Comparison of ENCODE assay signal across 10 cellular contexts in the genomic region with DNA sequence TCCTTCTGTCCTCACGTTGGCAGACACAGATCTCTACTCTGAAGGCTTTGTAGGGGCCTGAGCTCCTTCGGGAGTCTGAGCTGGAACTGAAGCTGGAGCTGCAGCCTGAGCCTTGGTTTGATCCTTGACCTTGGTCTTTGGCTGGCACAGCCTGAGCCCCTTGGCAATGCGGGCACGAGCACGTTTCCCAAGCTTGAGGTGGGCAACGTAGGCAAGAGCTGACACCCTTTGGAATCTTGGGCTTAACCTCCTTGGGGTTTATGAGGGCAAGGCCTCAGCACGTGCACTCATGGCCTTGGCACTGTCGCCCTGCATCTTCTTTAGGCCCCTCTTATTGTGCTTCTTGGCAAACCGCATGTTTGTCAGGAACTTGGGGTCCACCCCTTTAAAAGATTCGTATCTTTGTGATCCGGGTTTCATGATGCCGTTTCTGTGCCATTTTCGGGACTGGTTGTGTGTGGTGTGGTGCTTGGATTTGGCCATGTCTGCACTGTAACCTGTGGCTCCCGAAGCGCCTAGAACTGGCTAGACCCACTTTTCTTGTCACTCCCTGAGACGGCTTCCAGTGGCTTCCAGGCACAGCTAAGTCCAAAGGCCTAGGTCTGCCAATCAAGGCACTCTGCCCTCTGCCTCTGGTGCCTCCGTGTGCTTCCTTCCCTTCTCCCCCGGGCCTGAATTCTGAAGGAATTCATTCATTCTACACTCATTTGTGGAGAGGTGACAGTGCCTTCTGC. TPM values are rescaled to one million over a fixed set of nuclear protein-coding genes. Genes with fewer than 3 reads are reported as not detected.
A peak's percentile ranks its signal among the peaks of the same experiment; 100 is the strongest.
DNase-seq lines count a peak whose midpoint lies in the region; ATAC-seq, FAIRE-seq and TF ChIP-seq lines count a peak whose summit lies in the region.
"Had no signal": no experiment of that assay in that cellular context is flagged by ENCODE, and none has a peak within 500 bp of the region (broad histone marks: within the 10 kb centered on the region; RNA-seq: fewer than 3 reads in every experiment).

No MANE protein-coding gene starts in this region.

- H3K36me3 ChIP-seq in A673 (ENCODE audit: insufficient read depth, low read length, poor library complexity, severe bottlenecking): no peaks in the 10 kb centered on the region
- H3K36me3 ChIP-seq in astrocyte (ENCODE audit: insufficient read depth, low read length): no peaks in the 10 kb centered on the region
- no peaks in the 10 kb centered on the region for H3K36me3 ChIP-seq in mucosa of stomach (ENCODE audit: control insufficient read depth, insufficient read depth, low read length)

- H3K4me2 ChIP-seq in astrocyte (ENCODE audit: low read length): peak overlapping the region; percentile 81

- POLR2A ChIA-PET in A673 (lab: Charles Lee; ENCODE audit: low non-redundant PET): interaction anchor here (0.6 kb wide), 1 partner anchor 60 kb away, joined by 3 read pairs; no protein-coding TSS in a partner anchor

- BruUV-seq in A673 (replicated peaks; lab: Mats Ljungman, UMichigan): TSS peak; percentile 44

- H3K27ac Mint-ChIP-seq in HFFc6: no peak overlapping the region
- peak overlapping the region; percentile 23 for H3K27ac Mint-ChIP-seq in astrocyte (ENCODE audit: unreplicated experiment)

- H3K9me3 ChIP-seq in A673 (ENCODE audit: low read depth, low read length, poor library complexity, severe bottlenecking) (no peaks in the 10 kb centered on the region), astrocyte (ENCODE audit: insufficient read depth, low read depth, low read length) (no peaks in the 10 kb centered on the region), mucosa of stomach (ENCODE audit: control insufficient read depth, low read length) (no peaks in the 10 kb centered on the region)
- H3K9me3 ChIP-seq: body of pancreas had no signal

- peaks cover 8% of the 10 kb centered on the region for H3K27me3 Mint-ChIP-seq in HFFc6 (ENCODE audit: insufficient read depth)
- H3K27me3 Mint-ChIP-seq in astrocyte (ENCODE audit: low read depth, unreplicated experiment): peaks cover 4% of the 10 kb centered on the region

- no peak overlapping the region for H3K27ac ChIP-seq in A673 (ENCODE audit: low read depth, low read length, poor library complexity, severe bottlenecking)
- H3K27ac ChIP-seq in astrocyte (ENCODE audit: low read depth, low read length): no peak overlapping the region

- CTCF ChIA-PET in A673 (lab: Charles Lee): interaction anchor here (0.5 kb wide), 1 partner anchor 577 kb away, joined by 6 read pairs; no protein-coding TSS in a partner anchor

- in situ Hi-C loops in ACHN (cut with HindIII; ENCODE audit: low pct_ligation_motif_present, low pct_unique_long_range_greater_than_20kb, low sequenced_read_pairs): no loop called here

- no peak overlapping the region for H2AFZ ChIP-seq in astrocyte (ENCODE audit: low read depth, low read length)

- ATAC-seq in HG02938 (IDR thresholded peaks at IDR 0.05; ENCODE audit: unreplicated experiment) (no peak), HG03342 (IDR thresholded peaks at IDR 0.05; ENCODE audit: unreplicated experiment) (no peak)

- DNase-seq in A673 (ENCODE audit: low spot score) (no peak), HFFc6 (no peak), astrocyte (ENCODE audit: low read depth) (no peak), ACHN (no peak), NK-92 (lab: John Stamatoyannopoulos, UW; ENCODE audit: unreplicated experiment) (no peak)
- DNase-seq: NCI-H1694 had no signal

- H3K9me3 Mint-ChIP-seq in HFFc6 (no peaks in the 10 kb centered on the region), astrocyte (ENCODE audit: unreplicated experiment) (no peaks in the 10 kb centered on the region)

- peaks cover 17% of the 10 kb centered on the region for H3K36me3 Mint-ChIP-seq in HFFc6 (ENCODE audit: low read depth)
- H3K36me3 Mint-ChIP-seq in astrocyte (ENCODE audit: low read depth, unreplicated experiment): peaks cover 14% of the 10 kb centered on the region

- intact Hi-C loops in A673 (cut with micrococcal nuclease; ENCODE audit: unreplicated experiment): loop anchor here (5.0 kb wide), 1 partner anchor 159 kb away; the partner anchor contains the start of gene PTBP3

- H3K9ac ChIP-seq in astrocyte (ENCODE audit: low read length) (no peak overlapping the region), mucosa of stomach (ENCODE audit: low read length) (peak overlapping the region; percentile 80)

- H3K27me3 ChIP-seq in A673 (replicated peaks; ENCODE audit: insufficient read depth, low read depth, low read length, poor library complexity): no peaks in the 10 kb centered on the region
- no peaks in the 10 kb centered on the region for H3K27me3 ChIP-seq in astrocyte (ENCODE audit: insufficient read depth, low read length)
- H3K27me3 ChIP-seq in mucosa of stomach (ENCODE audit: control insufficient read depth, insufficient read depth, low read length): no peaks in the 10 kb centered on the region
- H3K27me3 ChIP-seq: body of pancreas had no signal

- FAIRE-seq in astrocyte (lab: Jason Lieb, UNC): no peak

- peak overlapping the region; percentile 88 for H3K4me3 Mint-ChIP-seq in HFFc6
- peak overlapping the region; percentile 79 for H3K4me3 Mint-ChIP-seq in astrocyte (ENCODE audit: unreplicated experiment)

- no peak for TF ChIP-seq CTCF in A673 (conservative IDR thresholded peaks at IDR 0.05; ENCODE audit: low read depth, low read length)
- TF ChIP-seq CTCF in HFFc6 (IDR thresholded peaks at IDR 0.05): no peak
- no peak for TF ChIP-seq CTCF in astrocyte (IDR thresholded peaks at IDR 0.05; ENCODE audit: insufficient read depth, low read depth, low read length)

- peaks cover 15% of the 10 kb centered on the region for H3K4me1 Mint-ChIP-seq in HFFc6 (ENCODE audit: low read depth)
- H3K4me1 Mint-ChIP-seq in astrocyte (ENCODE audit: low read depth, unreplicated experiment): peaks cover 25% of the 10 kb centered on the region

- H3K4me3 ChIP-seq in A673 (ENCODE audit: low read depth, low read length, poor library complexity, severe bottlenecking) (peak overlapping the region; percentile 70), astrocyte (ENCODE audit: insufficient read depth, low read depth, low read length) (no peak overlapping the region), mucosa of stomach (ENCODE audit: low read length) (no peak overlapping the region)

- H3K4me1 ChIP-seq in A673 (ENCODE audit: insufficient read depth, low read length, poor library complexity, severe bottlenecking) (no peaks in the 10 kb centered on the region), astrocyte (ENCODE audit: insufficient read depth, low read length) (peaks cover 7% of the 10 kb centered on the region), mucosa of stomach (ENCODE audit: control insufficient read depth, insufficient read depth, low read length) (peaks cover 56% of the 10 kb centered on the region)

- H4K20me1 ChIP-seq in astrocyte (ENCODE audit: insufficient read depth, low read length): no peaks in the 10 kb centered on the region

- peaks cover 5% of the 10 kb centered on the region for H3K79me2 ChIP-seq in astrocyte (ENCODE audit: insufficient read depth, low read length)

RNA-seq across cellular contexts. Expression of gene SUSD1, which starts 1.4 kb away (rescaled TPM):
- total RNA-seq in A673 (2021) (14.9 and 15.5 TPM in 2 replicates), astrocyte (16.6 and 17.2 TPM in 2 replicates)
- 1 to 10 TPM; 3.5 to 9.4 (median 8.2) TPM for total RNA-seq in HFFc6 (2021; fragmentation: NEBNext Ultra II Directional; extraction: Animal tissue kit (Norgen Biotek cat#: 25700))
